In genomic region chr14:76762617-76763361, GRCh38 we compare ENCODE assay signal across 9 cellular contexts. TPM values are rescaled to one million over a fixed set of nuclear protein-coding genes. Genes with fewer than 3 reads are reported as not detected.
DNase-seq lines count a peak whose midpoint lies in the region; ATAC-seq, FAIRE-seq and TF ChIP-seq lines count a peak whose summit lies in the region.
"Had no signal": no experiment of that assay in that cellular context is flagged by ENCODE, and none has a peak within 500 bp of the region (broad histone marks: within the 10 kb centered on the region; RNA-seq: fewer than 3 reads in every experiment).

No MANE protein-coding gene starts in this region.

- H3K4me3 ChIP-seq in HFF-Myc (replicated peaks; ENCODE audit: low read depth, low read length) (peak overlapping the region; percentile 61), iPS-18c (ENCODE audit: insufficient read depth, low read depth, low read length) (peak overlapping the region; percentile 69), small intestine (ENCODE audit: low read depth in 1 of 2, low read length in 2 of 2) (peak overlapping the region; percentile 41 to 50), body of pancreas (no peak overlapping the region)

- H3K9me3 ChIP-seq in iPS-18c (ENCODE audit: control insufficient read depth, insufficient read depth, low read length), result no peaks in the 10 kb centered on the region
- H3K9me3 ChIP-seq in small intestine (ENCODE audit: control insufficient read depth, low read depth), result no peaks in the 10 kb centered on the region
- H3K9me3 ChIP-seq in body of pancreas, result no peaks in the 10 kb centered on the region

- POLR2A ChIA-PET in activated naive CD8-positive, alpha-beta T cell treated with anti-CD3 and anti-CD28 coated beads, Interleukin-2, amount 10 ng/mL, durations not matched to agents 7 days and 5 days (lab: Charles Lee), result no interaction called here

- peak overlapping the region; percentile 42 for H3K27ac Mint-ChIP-seq in activated naive CD8-positive, alpha-beta T cell treated with anti-CD3 and anti-CD28 coated beads, Interleukin-2, amount 10 ng/mL, durations not matched to agents 7 days and 5 days

- WGBS in small intestine, 3 donors, result 46 to 55% (median 48%) methylated on average over 27 of the region's 27 CpGs
- 51 to 59% methylated on average over 27 of the region's 27 CpGs for WGBS in body of pancreas, 2 donors

- H3K36me3 Mint-ChIP-seq in activated naive CD8-positive, alpha-beta T cell treated with anti-CD3 and anti-CD28 coated beads, Interleukin-2, amount 10 ng/mL, durations not matched to agents 7 days and 5 days, result no peaks in the 10 kb centered on the region

- TF ChIP-seq POLR2A in body of pancreas (IDR thresholded peaks at IDR 0.05), result no peak

- no peak overlapping the region for H3K27ac ChIP-seq in small intestine (ENCODE audit: low read depth in 1 of 2, low read length in 1 of 2)
- H3K27ac ChIP-seq in body of pancreas, result no peak overlapping the region

- DNase-seq in HFF-Myc (ENCODE audit: extremely low read depth, low read depth) (no peak), small intestine (no peak), epidermal melanocyte (ENCODE audit: insufficient read length, low spot score) (no peak), body of pancreas (no peak)
- no peak for DNase-seq in activated naive CD8-positive, alpha-beta T cell treated with anti-CD3 and anti-CD28 coated beads, Interleukin-2, amount 10 ng/mL, durations not matched to agents 7 days and 5 days

- H3K27me3 ChIP-seq in small intestine (ENCODE audit: control insufficient read depth in 2 of 2, insufficient read depth in 2 of 2, low read length in 2 of 2), result no peaks in the 10 kb centered on the region
- H3K27me3 ChIP-seq in body of pancreas, result no peaks in the 10 kb centered on the region

- H3K27me3 Mint-ChIP-seq in activated naive CD8-positive, alpha-beta T cell treated with anti-CD3 and anti-CD28 coated beads, Interleukin-2, amount 10 ng/mL, durations not matched to agents 7 days and 5 days, result peaks cover 39% of the 10 kb centered on the region

- H3K4me1 Mint-ChIP-seq in activated naive CD8-positive, alpha-beta T cell treated with anti-CD3 and anti-CD28 coated beads, Interleukin-2, amount 10 ng/mL, durations not matched to agents 7 days and 5 days, result peaks cover 8% of the 10 kb centered on the region

- no peak for ATAC-seq in activated naive CD8-positive, alpha-beta T cell treated with anti-CD3 and anti-CD28 coated beads, Interleukin-2, amount 10 ng/mL, durations not matched to agents 7 days and 5 days (ENCODE audit: low read depth)
- ATAC-seq in GM19397 (IDR thresholded peaks at IDR 0.05; ENCODE audit: unreplicated experiment) (no peak), body of pancreas (no peak), HG03095 (IDR thresholded peaks at IDR 0.05; ENCODE audit: unreplicated experiment) (no peak)

- H3K36me3 ChIP-seq in small intestine (ENCODE audit: control insufficient read depth in 2 of 2, insufficient read depth in 2 of 2, low read length in 2 of 2), result no peaks in the 10 kb centered on the region
- H3K36me3 ChIP-seq in body of pancreas (replicated peaks in 1 of 2; ENCODE audit: insufficient read depth in 1 of 2, low read depth in 2 of 2), result no peaks in the 10 kb centered on the region

- H3K9me3 Mint-ChIP-seq in activated naive CD8-positive, alpha-beta T cell treated with anti-CD3 and anti-CD28 coated beads, Interleukin-2, amount 10 ng/mL, durations not matched to agents 7 days and 5 days, result no peaks in the 10 kb centered on the region

- TF ChIP-seq CTCF in HFF-Myc (IDR thresholded peaks at IDR 0.05; ENCODE audit: low read depth, low read length, missing control alignments) (no peak), body of pancreas (IDR thresholded peaks at IDR 0.05) (no peak)

- peak overlapping the region; percentile 84 for H3K4me3 Mint-ChIP-seq in activated naive CD8-positive, alpha-beta T cell treated with anti-CD3 and anti-CD28 coated beads, Interleukin-2, amount 10 ng/mL, durations not matched to agents 7 days and 5 days

- FAIRE-seq in small intestine (lab: Jason Lieb, UNC), result no peak
- FAIRE-seq: colon had no signal

- intact Hi-C loops in body of pancreas (cut with DNase I), result no loop called here

- H3K4me1 ChIP-seq in small intestine (ENCODE audit: control insufficient read depth in 2 of 2, insufficient read depth in 1 of 2, low read depth in 1 of 2, low read length in 1 of 2), result no peaks in the 10 kb centered on the region
- H3K4me1 ChIP-seq in body of pancreas, result peaks cover 21% of the 10 kb centered on the region

RNA-seq across cellular contexts. Expression of gene VASH1, which starts 1.5 kb away (rescaled TPM):
- 1 to 10 TPM; 7.0 to 9.0 TPM for total RNA-seq in activated naive CD8-positive, alpha-beta T cell treated with anti-CD3 and anti-CD28 coated beads, Interleukin-2, amount 10 ng/mL, durations not matched to agents 7 days and 5 days
- 1 to 10 TPM; 1.3 to 8.9 (median 1.6) TPM for polyA plus RNA-seq in small intestine
- 1 to 10 TPM; 3.1 to 5.9 TPM for total RNA-seq in body of pancreas

RNA-seq across cellular contexts. Expression of gene ANGEL1, which starts 49.9 kb away (rescaled TPM):
- total RNA-seq in activated naive CD8-positive, alpha-beta T cell treated with anti-CD3 and anti-CD28 coated beads, Interleukin-2, amount 10 ng/mL, durations not matched to agents 7 days and 5 days, result 10 to 100 TPM; 15.4 to 17.3 TPM
- 1 to 10 TPM; 1.6 to 8.8 (median 2.7) TPM for polyA plus RNA-seq in small intestine
- 10 to 100 TPM; 26.5 to 44.2 TPM for total RNA-seq in body of pancreas

Comparison
In these comparisons a context has a peak if more than half of its experiments do, and no peak if none do; other contexts are left out.
1. H3K4me3 ChIP-seq: peak in HFF-Myc (single experiment), iPS-18c (single experiment) and small intestine (2 of 2); none in body of pancreas (0 of 2).